10 cellular contexts compared by ENCODE assay signal in the genomic region with DNA sequence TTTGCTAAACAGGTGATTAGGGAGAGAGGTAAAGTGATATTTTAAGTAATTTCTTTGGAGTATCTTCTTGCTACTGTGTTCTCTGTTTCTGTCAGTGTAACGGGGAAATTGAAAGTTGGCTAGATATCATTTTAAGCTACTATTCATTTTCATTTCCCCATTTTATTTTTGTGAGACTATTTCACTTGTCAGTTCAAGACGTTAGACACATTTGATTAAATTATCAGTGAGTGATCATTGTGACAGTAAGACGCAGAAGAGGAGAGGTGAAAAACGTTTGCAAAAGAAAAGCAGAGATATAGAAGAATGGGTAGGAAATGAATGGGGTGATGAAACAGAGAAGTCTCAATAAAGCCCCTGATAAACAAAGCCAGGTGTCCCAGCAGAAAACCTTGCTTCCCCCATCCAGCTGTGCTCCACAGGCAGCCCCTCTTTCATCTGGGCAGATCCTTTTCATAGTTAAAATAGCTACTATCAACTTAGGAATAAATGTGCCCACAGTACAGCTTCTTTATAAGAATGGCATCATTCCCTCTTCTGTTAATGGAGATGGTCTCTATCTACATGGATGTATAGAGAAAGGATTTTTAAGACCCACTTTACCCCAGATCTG.
DNase-seq lines count a peak whose midpoint lies in the region; ATAC-seq and TF ChIP-seq lines count a peak whose summit lies in the region.
"Had no signal": no experiment of that assay in that cellular context is flagged by ENCODE, and none has a peak within 500 bp of the region (broad histone marks: within the 10 kb centered on the region; RNA-seq: fewer than 3 reads in every experiment).

No MANE protein-coding gene starts in this region.

- H3K27me3 ChIP-seq in mammary epithelial cell (ENCODE audit: insufficient read depth, low read length), result no peaks in the 10 kb centered on the region
- H3K27me3 ChIP-seq in thyroid gland, result no peaks in the 10 kb centered on the region

- intact Hi-C loops in mammary epithelial cell (cut with micrococcal nuclease), result no loop called here
- intact Hi-C loops in thyroid gland (cut with DNase I), result no loop called here

- DNase-seq in iPS-NIHi11 (ENCODE audit: low spot score) (peak; percentile 31), kidney glomerular epithelial cell (lab: John Stamatoyannopoulos, UW) (no peak), mammary epithelial cell (no peak), thyroid gland (no peak)
- DNase-seq in effector CD4-positive, alpha-beta T cell, result no peak
- DNase-seq: NCI-H446 treated with DMSO at 0.1 percent for 48 hours, substantia nigra had no signal

- no peak for TF ChIP-seq CTCF in mammary epithelial cell (conservative IDR thresholded peaks at IDR 0.05 in 1 of 2, IDR thresholded peaks at IDR 0.05 in 1 of 2; ENCODE audit: extremely low read depth in 1 of 2, insufficient read depth in 1 of 2, low read depth in 1 of 2, low read length in 2 of 2)
- TF ChIP-seq CTCF in thyroid gland (IDR thresholded peaks at IDR 0.05), result no peak

- CTCF ChIA-PET in mammary epithelial cell (lab: Charles Lee; ENCODE audit: low non-redundant PET), result no interaction called here

- H4K20me1 ChIP-seq in mammary epithelial cell (ENCODE audit: insufficient read depth, low read length), result no peaks in the 10 kb centered on the region

- no peak overlapping the region for H3K4me2 ChIP-seq in mammary epithelial cell (ENCODE audit: insufficient read depth, low read depth, low read length)

- no peaks in the 10 kb centered on the region for H3K36me3 ChIP-seq in mammary epithelial cell (ENCODE audit: insufficient read depth, low read length)
- H3K36me3 ChIP-seq in thyroid gland, result no peaks in the 10 kb centered on the region

- no peak overlapping the region for H3K9ac ChIP-seq in mammary epithelial cell (ENCODE audit: insufficient read depth, low read length)

- no peak overlapping the region for H3K4me3 ChIP-seq in mammary epithelial cell (replicated peaks in 1 of 3; ENCODE audit: insufficient read depth in 1 of 3, low read depth in 2 of 3, low read length in 3 of 3)
- no peak overlapping the region for H3K4me3 ChIP-seq in thyroid gland (replicated peaks in 1 of 3)

- TF ChIP-seq POLR2A in thyroid gland (IDR thresholded peaks at IDR 0.05), result no peak

- 75% methylated on average over 4 of the region's 4 CpGs for WGBS in mammary epithelial cell (ENCODE audit: low coverage, missing lambda C conversion rate)
- 63 to 67% methylated on average over 4 of the region's 4 CpGs for WGBS in thyroid gland, 2 donors

- in situ Hi-C loops in mammary epithelial cell (cut with MboI; ENCODE audit: low sequenced_read_pairs in 2 of 2), result no loop called here

- no peak overlapping the region for H2AFZ ChIP-seq in mammary epithelial cell (ENCODE audit: low read depth, low read length)

- H3K27ac ChIP-seq in mammary epithelial cell (ENCODE audit: insufficient read depth, low read depth, low read length) (no peak overlapping the region), thyroid gland (no peak overlapping the region)

- H3K9me3 ChIP-seq in mammary epithelial cell (replicated peaks; ENCODE audit: insufficient read depth, low read length) (no peaks in the 10 kb centered on the region), thyroid gland (no peaks in the 10 kb centered on the region)

- no TSS peak for BruUV-seq in mammary epithelial cell (replicated peaks; lab: Mats Ljungman, UMichigan)

- no peaks in the 10 kb centered on the region for H3K79me2 ChIP-seq in mammary epithelial cell (ENCODE audit: insufficient read depth, low read length)

- ATAC-seq in GM18870 (IDR thresholded peaks at IDR 0.05; ENCODE audit: unreplicated experiment) (peak; percentile 91), GM21737 (IDR thresholded peaks at IDR 0.05; ENCODE audit: unreplicated experiment) (peak; percentile 67), HG03354 (IDR thresholded peaks at IDR 0.05; ENCODE audit: poor library complexity, severe bottlenecking, unreplicated experiment) (peak; percentile 71)

- dilution Hi-C loops in mammary epithelial cell (cut with HindIII; ENCODE audit: low sequenced_read_pairs), result no loop called here

- peaks cover 12% of the 10 kb centered on the region for H3K4me1 ChIP-seq in mammary epithelial cell (ENCODE audit: insufficient read depth, low read length)
- H3K4me1 ChIP-seq in thyroid gland, result no peaks in the 10 kb centered on the region
